26 cellular contexts compared by ENCODE assay signal in the genomic region with DNA sequence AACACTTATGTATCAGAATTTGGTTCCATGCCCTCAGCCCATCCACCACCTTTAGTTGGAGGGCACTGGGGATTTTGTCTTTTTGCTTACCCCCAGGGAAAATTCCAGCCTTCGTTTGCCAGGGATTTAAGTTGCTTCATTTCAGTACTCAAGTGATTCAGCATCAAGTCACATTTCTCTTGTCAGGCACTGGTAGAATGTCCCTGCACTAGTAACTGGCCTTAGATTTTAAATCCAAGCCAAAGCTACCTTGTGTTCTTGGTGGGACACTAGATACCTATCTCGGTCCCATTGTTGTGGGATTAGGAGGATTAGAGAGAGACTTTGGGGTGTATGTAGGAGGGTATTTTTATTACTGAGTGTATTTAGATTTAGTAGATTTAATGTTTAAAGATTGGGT.
DNase-seq lines count a peak whose midpoint lies in the region; ATAC-seq, FAIRE-seq and TF ChIP-seq lines count a peak whose summit lies in the region.
"Had no signal": no experiment of that assay in that cellular context is flagged by ENCODE, and none has a peak within 500 bp of the region (broad histone marks: within the 10 kb centered on the region; RNA-seq: fewer than 3 reads in every experiment).

No MANE protein-coding gene starts in this region.

- H3K4me3 Mint-ChIP-seq in nephron progenitor cell (no peak overlapping the region), T-cell (no peak overlapping the region)
- H3K4me3 Mint-ChIP-seq: activated CD4-positive, alpha-beta memory T cell treated with anti-CD3 and anti-CD28 coated beads for 36 hours; activated naive CD4-positive, alpha-beta T cell treated with anti-CD3 and anti-CD28 coated beads, Interleukin-2, amount 10 ng/mL, durations not matched to agents 7 days and 5 days; CD4-positive, alpha-beta T cell; naive B cell; stimulated activated naive CD8-positive, alpha-beta T cell treated with anti-CD3 and anti-CD28 coated beads, Interleukin-15, Interleukin-2, amounts not matched to agents 100 ng/mL and 50 ng/mL, for 24 hours had no signal

- CTCF ChIA-PET in T-cell (lab: Charles Lee), result no interaction called here

- POLR2A ChIA-PET in T-cell (lab: Charles Lee), result no interaction called here

- no peaks in the 10 kb centered on the region for H3K4me1 ChIP-seq in BE2C
- H3K4me1 ChIP-seq: esophagus muscularis mucosa, HAP-1, psoas muscle, vagina had no signal

- no peak for FAIRE-seq in bronchial epithelial cell (lab: Jason Lieb, UNC)

- H3K27me3 ChIP-seq in bronchial epithelial cell (ENCODE audit: control insufficient read depth, insufficient read depth, low read length) (no peaks in the 10 kb centered on the region), BE2C (no peaks in the 10 kb centered on the region)
- H3K27me3 ChIP-seq: esophagus muscularis mucosa, vagina had no signal

- H3K9me3 ChIP-seq in BE2C, result no peaks in the 10 kb centered on the region
- H3K9me3 ChIP-seq: esophagus muscularis mucosa, HAP-1, psoas muscle, vagina had no signal

- H3K9me3 Mint-ChIP-seq in nephron progenitor cell, result no peaks in the 10 kb centered on the region
- no peaks in the 10 kb centered on the region for H3K9me3 Mint-ChIP-seq in T-cell
- H3K9me3 Mint-ChIP-seq: activated naive CD4-positive, alpha-beta T cell treated with anti-CD3 and anti-CD28 coated beads, Interleukin-2, amount 10 ng/mL, durations not matched to agents 7 days and 5 days; naive B cell; stimulated activated naive CD8-positive, alpha-beta T cell treated with anti-CD3 and anti-CD28 coated beads, Interleukin-15, Interleukin-2, amounts not matched to agents 100 ng/mL and 50 ng/mL, for 24 hours had no signal

- no peaks in the 10 kb centered on the region for H3K27me3 Mint-ChIP-seq in nephron progenitor cell (ENCODE audit: low read depth, poor library complexity)
- no peaks in the 10 kb centered on the region for H3K27me3 Mint-ChIP-seq in T-cell
- H3K27me3 Mint-ChIP-seq: activated CD4-positive, alpha-beta memory T cell treated with anti-CD3 and anti-CD28 coated beads for 36 hours; activated naive CD4-positive, alpha-beta T cell treated with anti-CD3 and anti-CD28 coated beads, Interleukin-2, amount 10 ng/mL, durations not matched to agents 7 days and 5 days; CD4-positive, alpha-beta T cell; stimulated activated naive CD8-positive, alpha-beta T cell treated with anti-CD3 and anti-CD28 coated beads, Interleukin-15, Interleukin-2, amounts not matched to agents 100 ng/mL and 50 ng/mL, for 24 hours had no signal

- H3K4me1 Mint-ChIP-seq in nephron progenitor cell, result peaks cover 27% of the 10 kb centered on the region
- H3K4me1 Mint-ChIP-seq in T-cell, result no peaks in the 10 kb centered on the region
- H3K4me1 Mint-ChIP-seq: activated naive CD4-positive, alpha-beta T cell treated with anti-CD3 and anti-CD28 coated beads, Interleukin-2, amount 10 ng/mL, durations not matched to agents 7 days and 5 days; naive B cell had no signal

- H3K4me3 ChIP-seq in bronchial epithelial cell (ENCODE audit: low read depth, low read length), result no peak overlapping the region
- no peak overlapping the region for H3K4me3 ChIP-seq in BE2C (ENCODE audit: low read depth, low read length)
- H3K4me3 ChIP-seq: esophagus muscularis mucosa, HAP-1, PC-9, psoas muscle, vagina had no signal

- ATAC-seq in T-cell (replicated peaks in 1 of 4), result no peak
- ATAC-seq: activated CD4-positive, CD25-positive, alpha-beta regulatory T cell treated with anti-CD3 and anti-CD28 coated beads, Interleukin-2, amount 50 U/mL, for 24 hours; left lobe of liver; psoas muscle had no signal

- peak overlapping the region; percentile 20 for H3K27ac Mint-ChIP-seq in nephron progenitor cell
- H3K27ac Mint-ChIP-seq in T-cell, result no peak overlapping the region
- H3K27ac Mint-ChIP-seq: activated CD4-positive, alpha-beta memory T cell treated with anti-CD3 and anti-CD28 coated beads for 36 hours; activated naive CD4-positive, alpha-beta T cell treated with anti-CD3 and anti-CD28 coated beads, Interleukin-2, amount 10 ng/mL, durations not matched to agents 7 days and 5 days; CD4-positive, alpha-beta T cell; stimulated activated naive CD8-positive, alpha-beta T cell treated with anti-CD3 and anti-CD28 coated beads, Interleukin-15, Interleukin-2, amounts not matched to agents 100 ng/mL and 50 ng/mL, for 24 hours had no signal

- DNase-seq in ELF-1 (ENCODE audit: low read depth, low spot score) (peak; percentile 18), LHCN-M2 (ENCODE audit: low read depth) (peak; percentile 56), bronchial epithelial cell (ENCODE audit: low read depth) (peak; percentile 21), nephron progenitor cell (no peak), BE2C (no peak), HT-29 (ENCODE audit: low spot score) (no peak), T-cell (no peak)
- no peak for DNase-seq in central memory CD4-positive, alpha-beta T cell
- DNase-seq: activated CD4-positive, alpha-beta memory T cell treated with anti-CD3 and anti-CD28 coated beads for 36 hours; activated CD8-positive, alpha-beta memory T cell treated with anti-CD3 and anti-CD28 coated beads, Interleukin-2, amount 50 U/mL, for 4 hours; activated naive CD4-positive, alpha-beta T cell treated with anti-CD3 and anti-CD28 coated beads, Interleukin-2, amount 10 ng/mL, durations not matched to agents 7 days and 5 days; amygdala; CD4-positive, alpha-beta T cell; MV-4-11; naive B cell; NCI-H146; nucleus accumbens; PC-9; psoas muscle; SHP77 treated with DMSO at 0.1 percent for 48 hours had no signal

- H3K36me3 Mint-ChIP-seq in nephron progenitor cell (ENCODE audit: low read depth), result no peaks in the 10 kb centered on the region
- no peaks in the 10 kb centered on the region for H3K36me3 Mint-ChIP-seq in T-cell
- H3K36me3 Mint-ChIP-seq: activated CD4-positive, alpha-beta memory T cell treated with anti-CD3 and anti-CD28 coated beads for 36 hours; activated naive CD4-positive, alpha-beta T cell treated with anti-CD3 and anti-CD28 coated beads, Interleukin-2, amount 10 ng/mL, durations not matched to agents 7 days and 5 days; naive B cell had no signal

- H3K36me3 ChIP-seq in bronchial epithelial cell (ENCODE audit: control insufficient read depth, insufficient read depth, low read length), result no peaks in the 10 kb centered on the region
- no peaks in the 10 kb centered on the region; the same call in 1 of the 2 replicates for H3K36me3 ChIP-seq in BE2C
- H3K36me3 ChIP-seq: esophagus muscularis mucosa, HAP-1, vagina had no signal

- TF ChIP-seq CTCF in bronchial epithelial cell (IDR thresholded peaks at IDR 0.05; ENCODE audit: insufficient read depth, low read length, severe bottlenecking), result no peak
- no peak for TF ChIP-seq CTCF in nephron progenitor cell (IDR thresholded peaks at IDR 0.05)
- no peak for TF ChIP-seq CTCF in BE2C (IDR thresholded peaks at IDR 0.05; ENCODE audit: low read depth, low read length)

Comparison
In these comparisons a context has a peak if more than half of its experiments do, and no peak if none do; other contexts are left out.
1. DNase-seq: peak in ELF-1 (single experiment), LHCN-M2 (single experiment) and bronchial epithelial cell (single experiment); none in nephron progenitor cell (single experiment), BE2C (single experiment), HT-29 (single experiment), central memory CD4-positive, alpha-beta T cell (single experiment) and T-cell (0 of 34).